ENCODE assay signal across 8 cellular contexts in the genomic region with DNA sequence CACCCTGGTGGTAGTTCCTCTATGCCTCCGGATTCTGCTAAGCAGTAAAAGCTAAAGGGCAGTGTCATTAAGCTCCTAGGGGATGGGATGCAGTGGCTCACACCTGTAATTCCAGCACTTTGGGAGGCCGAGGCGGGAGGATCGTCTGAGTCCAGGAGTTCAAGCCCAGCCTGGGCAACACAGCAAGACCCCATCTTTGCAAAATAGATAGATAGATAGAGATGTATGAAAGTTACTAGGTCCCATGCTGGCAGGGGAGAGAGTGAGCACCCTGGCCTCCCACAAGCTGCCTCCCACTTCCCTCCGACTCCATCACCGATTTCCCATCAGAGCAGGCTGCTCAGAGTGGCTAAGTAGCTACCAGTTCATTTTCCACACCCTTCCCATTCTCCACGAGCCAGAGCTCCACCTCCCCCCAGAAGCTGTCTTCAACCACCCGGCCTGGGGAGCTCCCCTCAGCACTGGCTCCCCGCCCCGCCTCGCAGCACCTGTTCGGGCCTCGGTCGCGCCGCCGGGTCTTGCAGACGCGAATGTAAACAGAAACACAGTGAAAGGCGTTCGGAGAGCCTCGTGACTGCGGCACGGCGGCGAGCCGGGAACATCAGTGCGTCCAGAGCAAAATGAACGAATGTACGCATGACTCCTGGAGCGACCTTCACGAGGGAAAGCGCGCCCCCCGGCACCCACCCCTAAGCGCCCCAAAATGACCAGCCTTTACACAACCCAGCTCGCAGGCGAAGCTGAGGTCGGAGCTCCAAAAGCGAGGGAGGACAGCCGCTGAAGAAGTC. TPM values are rescaled to one million over a fixed set of nuclear protein-coding genes. Genes with fewer than 3 reads are reported as not detected.
DNase-seq lines count a peak whose midpoint lies in the region; ATAC-seq and TF ChIP-seq lines count a peak whose summit lies in the region.

No MANE protein-coding gene starts in this region.

- no peaks in the 10 kb centered on the region for H3K9me3 Mint-ChIP-seq in activated T-helper 1 cell treated with anti-CD3 and anti-CD28 coated beads, Interleukin-12 subunit alpha, Interleukin-12 subunit beta, Interleukin-2, Interleukin-4 antibody, amounts not matched to agents 30 ng/mL and 10 ng/mL and 1 ng/mL, durations not matched to agents 14 hours and 24 hours and 36 hours

- H3K27ac Mint-ChIP-seq in activated T-helper 1 cell treated with anti-CD3 and anti-CD28 coated beads, Interleukin-12 subunit alpha, Interleukin-12 subunit beta, Interleukin-2, Interleukin-4 antibody, amounts not matched to agents 30 ng/mL and 10 ng/mL and 1 ng/mL, durations not matched to agents 14 hours and 24 hours and 36 hours = peak overlapping the region; percentile 83

- peak overlapping the region; percentile 66 for H3K4me3 ChIP-seq in cardiac muscle cell
- peak overlapping the region; percentile 81 for H3K4me3 ChIP-seq in rectal smooth muscle tissue (ENCODE audit: low read length)

- intact Hi-C loops in activated T-helper 1 cell treated with anti-CD3 and anti-CD28 coated beads, Interleukin-12 subunit alpha, Interleukin-12 subunit beta, Interleukin-2, Interleukin-4 antibody, amounts not matched to agents 30 ng/mL and 10 ng/mL and 1 ng/mL, durations not matched to agents 14 hours and 24 hours and 36 hours (cut with micrococcal nuclease) = loop anchor here (1.0 to 10.0 kb wide), 13 partner anchors 15 to 1467 kb away; a partner anchor contains a TSS

- peaks cover 48% of the 10 kb centered on the region for H3K4me1 Mint-ChIP-seq in activated T-helper 1 cell treated with anti-CD3 and anti-CD28 coated beads, Interleukin-12 subunit alpha, Interleukin-12 subunit beta, Interleukin-2, Interleukin-4 antibody, amounts not matched to agents 30 ng/mL and 10 ng/mL and 1 ng/mL, durations not matched to agents 14 hours and 24 hours and 36 hours (ENCODE audit: low read depth)

- DNase-seq in activated CD8-positive, alpha-beta memory T cell treated with anti-CD3 and anti-CD28 coated beads for 48 hours (ENCODE audit: low read depth in 2 of 3, low spot score in 2 of 3) = peak in 2 of 3 experiments; percentile 27 to 30
- DNase-seq in activated CD8-positive, alpha-beta memory T cell treated with anti-CD3 and anti-CD28 coated beads for 24 hours = no peak
- DNase-seq in NCI-H1417 (lab: John Stamatoyannopoulos, UW) (peak; percentile 93 to 97 (median 96)), cardiac muscle cell (ENCODE audit: low read depth in 1 of 2, low spot score in 1 of 2) (no peak)
- DNase-seq in activated T-helper 1 cell treated with anti-CD3 and anti-CD28 coated beads, Interleukin-12 subunit alpha, Interleukin-12 subunit beta, Interleukin-2, Interleukin-4 antibody, amounts not matched to agents 30 ng/mL and 10 ng/mL and 1 ng/mL, durations not matched to agents 14 hours and 24 hours and 36 hours (ENCODE audit: low spot score) = no peak
- DNase-seq in activated effector memory CD4-positive, alpha-beta T cell treated with anti-CD3 and anti-CD28 coated beads, Interleukin-2, amount 50 U/mL, for 16 hours = no peak

- no peaks in the 10 kb centered on the region for H3K36me3 ChIP-seq in cardiac muscle cell
- no peaks in the 10 kb centered on the region for H3K36me3 ChIP-seq in rectal smooth muscle tissue (ENCODE audit: control insufficient read depth, insufficient read depth, low read length)

- H3K27me3 ChIP-seq in cardiac muscle cell (no peaks in the 10 kb centered on the region), rectal smooth muscle tissue (ENCODE audit: control insufficient read depth, insufficient read depth, low read length) (no peaks in the 10 kb centered on the region)

- no peaks in the 10 kb centered on the region for H3K36me3 Mint-ChIP-seq in activated T-helper 1 cell treated with anti-CD3 and anti-CD28 coated beads, Interleukin-12 subunit alpha, Interleukin-12 subunit beta, Interleukin-2, Interleukin-4 antibody, amounts not matched to agents 30 ng/mL and 10 ng/mL and 1 ng/mL, durations not matched to agents 14 hours and 24 hours and 36 hours (ENCODE audit: low read depth)

- H3K4me3 Mint-ChIP-seq in activated T-helper 1 cell treated with anti-CD3 and anti-CD28 coated beads, Interleukin-12 subunit alpha, Interleukin-12 subunit beta, Interleukin-2, Interleukin-4 antibody, amounts not matched to agents 30 ng/mL and 10 ng/mL and 1 ng/mL, durations not matched to agents 14 hours and 24 hours and 36 hours = peak overlapping the region; percentile 94

- peak; percentile 36 for ATAC-seq in HG02759 (IDR thresholded peaks at IDR 0.05; ENCODE audit: unreplicated experiment)

- peaks cover 18% of the 10 kb centered on the region for H3K4me1 ChIP-seq in cardiac muscle cell (ENCODE audit: low read depth)
- H3K4me1 ChIP-seq in rectal smooth muscle tissue (ENCODE audit: control insufficient read depth, insufficient read depth, low read length) = peaks cover 11% of the 10 kb centered on the region

- H3K27me3 Mint-ChIP-seq in activated T-helper 1 cell treated with anti-CD3 and anti-CD28 coated beads, Interleukin-12 subunit alpha, Interleukin-12 subunit beta, Interleukin-2, Interleukin-4 antibody, amounts not matched to agents 30 ng/mL and 10 ng/mL and 1 ng/mL, durations not matched to agents 14 hours and 24 hours and 36 hours (ENCODE audit: insufficient read depth) = peaks cover 8% of the 10 kb centered on the region

- no peak overlapping the region for H3K27ac ChIP-seq in cardiac muscle cell
- H3K27ac ChIP-seq in rectal smooth muscle tissue (ENCODE audit: low read depth, low read length) = peak overlapping the region; percentile 73

- H3K9ac ChIP-seq in rectal smooth muscle tissue (ENCODE audit: low read length) = peak overlapping the region; percentile 6

- no peak for TF ChIP-seq CTCF in cardiac muscle cell (IDR thresholded peaks at IDR 0.05; ENCODE audit: low read depth, low read length)

- H3K9me3 ChIP-seq in cardiac muscle cell (ENCODE audit: low read depth) = no peaks in the 10 kb centered on the region

RNA-seq across cellular contexts. Expression of a gene that starts 0.6 kb away (rescaled TPM):
- total RNA-seq in activated T-helper 1 cell treated with anti-CD3 and anti-CD28 coated beads, Interleukin-12 subunit alpha, Interleukin-12 subunit beta, Interleukin-2, Interleukin-4 antibody, amounts not matched to agents 30 ng/mL and 10 ng/mL and 1 ng/mL, durations not matched to agents 14 hours and 24 hours and 36 hours = 4.0 and 5.5 TPM in 2 replicates
- total RNA-seq in cardiac muscle cell = 17.2 and 28.3 TPM in 2 replicates
- polyA plus RNA-seq in cardiac muscle cell = 17.6 and 29.4 TPM in 2 replicates

Comparison
In these comparisons a context has a peak if more than half of its experiments do, and no peak if none do; other contexts are left out.
1. DNase-seq: peak in activated CD8-positive, alpha-beta memory T cell treated with anti-CD3 and anti-CD28 coated beads for 48 hours (2 of 3) and NCI-H1417 (3 of 3); none in activated CD8-positive, alpha-beta memory T cell treated with anti-CD3 and anti-CD28 coated beads for 24 hours (single experiment), activated T-helper 1 cell treated with anti-CD3 and anti-CD28 coated beads, Interleukin-12 subunit alpha, Interleukin-12 subunit beta, Interleukin-2, Interleukin-4 antibody, amounts not matched to agents 30 ng/mL and 10 ng/mL and 1 ng/mL, durations not matched to agents 14 hours and 24 hours and 36 hours (single experiment), cardiac muscle cell (0 of 2) and activated effector memory CD4-positive, alpha-beta T cell treated with anti-CD3 and anti-CD28 coated beads, Interleukin-2, amount 50 U/mL, for 16 hours (single experiment).